ENCODE assay signal across 28 cellular contexts in the genomic region with DNA sequence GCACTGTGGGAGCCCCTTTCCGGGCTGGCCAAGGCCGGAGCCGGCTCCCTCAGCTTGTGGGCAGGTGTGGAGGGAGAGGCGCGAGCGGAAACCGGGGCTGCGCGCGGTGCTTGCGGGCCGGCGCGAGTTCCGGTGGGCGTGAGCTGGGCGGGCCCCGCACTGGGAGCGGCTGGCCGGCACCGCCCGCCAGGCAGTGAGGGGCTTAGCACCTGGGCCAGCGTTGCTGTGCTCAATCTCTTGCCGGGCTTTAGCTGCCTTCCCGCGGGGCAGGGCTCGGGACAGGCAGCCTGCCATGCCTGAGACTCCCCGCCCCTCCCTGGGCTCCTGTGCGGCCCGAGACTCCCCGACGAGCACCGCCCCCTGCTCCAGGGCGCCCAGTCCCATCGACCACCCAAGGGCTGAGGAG.
DNase-seq lines count a peak whose midpoint lies in the region; ATAC-seq, FAIRE-seq and TF ChIP-seq lines count a peak whose summit lies in the region.
"Had no signal": no experiment of that assay in that cellular context is flagged by ENCODE, and none has a peak within 500 bp of the region (broad histone marks: within the 10 kb centered on the region; RNA-seq: fewer than 3 reads in every experiment).

No MANE protein-coding gene starts in this region.

- no peaks in the 10 kb centered on the region for H3K9me3 Mint-ChIP-seq in endothelial cell (ENCODE audit: unreplicated experiment)
- H3K9me3 Mint-ChIP-seq in activated CD8-positive, alpha-beta memory T cell treated with anti-CD3 and anti-CD28 coated beads, Interleukin-2, amount 10 ng/mL, durations not matched to agents 7 days and 5 days (ENCODE audit: low read depth) = peaks cover 9% of the 10 kb centered on the region
- H3K9me3 Mint-ChIP-seq: mesothelial cell of epicardium had no signal

- no peaks in the 10 kb centered on the region for H3K27me3 Mint-ChIP-seq in endothelial cell (ENCODE audit: unreplicated experiment)
- H3K27me3 Mint-ChIP-seq in activated CD8-positive, alpha-beta memory T cell treated with anti-CD3 and anti-CD28 coated beads, Interleukin-2, amount 10 ng/mL, durations not matched to agents 7 days and 5 days = no peaks in the 10 kb centered on the region
- H3K27me3 Mint-ChIP-seq: activated CD4-positive, alpha-beta T cell treated with anti-CD3 and anti-CD28 coated beads for 36 hours; activated naive CD8-positive, alpha-beta T cell treated with anti-CD3 and anti-CD28 coated beads, Interleukin-2, amount 10 ng/mL, durations not matched to agents 7 days and 5 days; CD4-positive, alpha-beta memory T cell; naive thymus-derived CD4-positive, alpha-beta T cell; T-helper 17 cell had no signal

- H3K4me1 Mint-ChIP-seq in endothelial cell (ENCODE audit: unreplicated experiment) = no peaks in the 10 kb centered on the region
- H3K4me1 Mint-ChIP-seq in activated CD8-positive, alpha-beta memory T cell treated with anti-CD3 and anti-CD28 coated beads, Interleukin-2, amount 10 ng/mL, durations not matched to agents 7 days and 5 days = no peaks in the 10 kb centered on the region
- H3K4me1 Mint-ChIP-seq: activated CD4-positive, alpha-beta T cell treated with anti-CD3 and anti-CD28 coated beads for 36 hours; activated naive CD8-positive, alpha-beta T cell treated with anti-CD3 and anti-CD28 coated beads, Interleukin-2, amount 10 ng/mL, durations not matched to agents 7 days and 5 days; CD4-positive, alpha-beta memory T cell; mesothelial cell of epicardium; naive thymus-derived CD4-positive, alpha-beta T cell; T-helper 17 cell had no signal

- H3K4me3 ChIP-seq in right cardiac atrium (ENCODE audit: low read length) (no peak overlapping the region), heart right ventricle (no peak overlapping the region), mucosa of descending colon (no peak overlapping the region), gastrocnemius medialis (no peak overlapping the region)
- H3K4me3 ChIP-seq: A549, ascending aorta, left lung, transverse colon had no signal

- H3K4me1 ChIP-seq in right cardiac atrium (ENCODE audit: control insufficient read depth, insufficient read depth, low read length) (no peaks in the 10 kb centered on the region), heart right ventricle (no peaks in the 10 kb centered on the region), mucosa of descending colon (ENCODE audit: low read depth) (no peaks in the 10 kb centered on the region), gastrocnemius medialis (no peaks in the 10 kb centered on the region)
- H3K4me1 ChIP-seq: A549, ascending aorta, left lung, transverse colon had no signal

- intact Hi-C loops in right cardiac atrium (cut with DNase I) = no loop called here
- intact Hi-C loops in heart right ventricle (cut with DNase I) = no loop called here
- intact Hi-C loops in mucosa of descending colon (cut with DNase I, micrococcal nuclease) = no loop called here
- intact Hi-C loops in gastrocnemius medialis (cut with DNase I; ENCODE audit: low total_unique reads) = no loop called here

- in situ Hi-C loops in gastrocnemius medialis (cut with MboI; ENCODE audit: low sequenced_read_pairs in 4 of 4) = no loop called here

- no peak for FAIRE-seq in urothelium cell line (lab: Jason Lieb, UNC)
- FAIRE-seq: A549, endothelial cell of umbilical vein, G401.6, GM19239 had no signal

- H3K9me3 ChIP-seq in right cardiac atrium (ENCODE audit: control insufficient read depth, low read length) (no peaks in the 10 kb centered on the region), heart right ventricle (peaks cover 0 to 18% (median 0%) of the 10 kb centered on the region in 11 donors), mucosa of descending colon (peaks cover 25% of the 10 kb centered on the region), gastrocnemius medialis (no peaks in the 10 kb centered on the region)
- H3K9me3 ChIP-seq: A549, ascending aorta, transverse colon had no signal

- TF ChIP-seq POLR2A in gastrocnemius medialis (IDR thresholded peaks at IDR 0.05) = no peak

- H3K4me3 Mint-ChIP-seq in endothelial cell (ENCODE audit: unreplicated experiment) = peak overlapping the region; percentile 89
- H3K4me3 Mint-ChIP-seq in activated CD8-positive, alpha-beta memory T cell treated with anti-CD3 and anti-CD28 coated beads, Interleukin-2, amount 10 ng/mL, durations not matched to agents 7 days and 5 days = no peak overlapping the region
- H3K4me3 Mint-ChIP-seq: activated CD4-positive, alpha-beta T cell treated with anti-CD3 and anti-CD28 coated beads for 36 hours; activated naive CD8-positive, alpha-beta T cell treated with anti-CD3 and anti-CD28 coated beads, Interleukin-2, amount 10 ng/mL, durations not matched to agents 7 days and 5 days; CD4-positive, alpha-beta memory T cell; mesothelial cell of epicardium; naive thymus-derived CD4-positive, alpha-beta T cell; T-helper 17 cell had no signal

- 93% methylated on average over 35 of the region's 35 CpGs for WGBS in right cardiac atrium
- WGBS in heart right ventricle, 2 donors = 93 to 96% methylated on average over 29 to 35 of the region's 35 CpGs

- no peaks in the 10 kb centered on the region for H3K36me3 Mint-ChIP-seq in endothelial cell (ENCODE audit: low read depth, unreplicated experiment)
- H3K36me3 Mint-ChIP-seq in activated CD8-positive, alpha-beta memory T cell treated with anti-CD3 and anti-CD28 coated beads, Interleukin-2, amount 10 ng/mL, durations not matched to agents 7 days and 5 days = no peaks in the 10 kb centered on the region
- H3K36me3 Mint-ChIP-seq: activated naive CD8-positive, alpha-beta T cell treated with anti-CD3 and anti-CD28 coated beads, Interleukin-2, amount 10 ng/mL, durations not matched to agents 7 days and 5 days; mesothelial cell of epicardium had no signal

- H3K27me3 ChIP-seq in right cardiac atrium (ENCODE audit: control insufficient read depth, insufficient read depth) = no peaks in the 10 kb centered on the region
- H3K27me3 ChIP-seq in heart right ventricle = no peaks in the 10 kb centered on the region
- H3K27me3 ChIP-seq in gastrocnemius medialis = no peaks in the 10 kb centered on the region
- H3K27me3 ChIP-seq: ascending aorta, left lung, transverse colon had no signal

- DNase-seq in right cardiac atrium = peak in 2 of 3 donors; percentile 28 to 50
- no peak for DNase-seq in heart right ventricle
- DNase-seq in endothelial cell (ENCODE audit: low spot score) = peak; percentile 62
- peak in 2 of 3 donors; percentile 12 to 42 for DNase-seq in mucosa of descending colon
- peak; percentile 32 for DNase-seq in urothelium cell line (ENCODE audit: low spot score)
- no peak for DNase-seq in activated CD8-positive, alpha-beta memory T cell treated with anti-CD3 and anti-CD28 coated beads, Interleukin-2, amount 10 ng/mL, durations not matched to agents 7 days and 5 days
- no peak for DNase-seq in gastrocnemius medialis
- no peak for DNase-seq in medulla oblongata (ENCODE audit: extremely low spot score)
- DNase-seq: activated CD4-positive, alpha-beta T cell treated with anti-CD3 and anti-CD28 coated beads for 36 hours; activated effector memory CD4-positive, alpha-beta T cell treated with Interleukin-2 at 50 U/mL for 16 hours; activated naive CD8-positive, alpha-beta T cell treated with anti-CD3 and anti-CD28 coated beads, Interleukin-2, amount 10 ng/mL, durations not matched to agents 7 days and 5 days; AML-193; CD4-positive, alpha-beta memory T cell; dermis blood vessel endothelial cell; HCEC 1CT; KBM-7; naive thymus-derived CD4-positive, alpha-beta T cell; NCI-H1417 treated with DMSO at 0.1 percent for 48 hours; T-helper 17 cell; transverse colon had no signal

- H3K27ac Mint-ChIP-seq in endothelial cell (ENCODE audit: unreplicated experiment) = no peak overlapping the region
- no peak overlapping the region for H3K27ac Mint-ChIP-seq in activated CD8-positive, alpha-beta memory T cell treated with anti-CD3 and anti-CD28 coated beads, Interleukin-2, amount 10 ng/mL, durations not matched to agents 7 days and 5 days
- H3K27ac Mint-ChIP-seq: activated CD4-positive, alpha-beta T cell treated with anti-CD3 and anti-CD28 coated beads for 36 hours; activated naive CD8-positive, alpha-beta T cell treated with anti-CD3 and anti-CD28 coated beads, Interleukin-2, amount 10 ng/mL, durations not matched to agents 7 days and 5 days; CD4-positive, alpha-beta memory T cell; mesothelial cell of epicardium; naive thymus-derived CD4-positive, alpha-beta T cell; T-helper 17 cell had no signal

- no peaks in the 10 kb centered on the region for H3K36me3 ChIP-seq in heart right ventricle
- no peaks in the 10 kb centered on the region for H3K36me3 ChIP-seq in mucosa of descending colon (ENCODE audit: low read depth)
- H3K36me3 ChIP-seq in gastrocnemius medialis = no peaks in the 10 kb centered on the region
- H3K36me3 ChIP-seq: ascending aorta, left lung, transverse colon had no signal

- CTCF ChIA-PET in activated CD8-positive, alpha-beta memory T cell treated with anti-CD3 and anti-CD28 coated beads, Interleukin-2, amount 10 ng/mL, durations not matched to agents 7 days and 5 days (lab: Charles Lee) = no interaction called here

- no peak overlapping the region for H3K27ac ChIP-seq in right cardiac atrium (ENCODE audit: low read length)
- H3K27ac ChIP-seq in heart right ventricle = no peak overlapping the region
- H3K27ac ChIP-seq in gastrocnemius medialis = no peak overlapping the region
- H3K27ac ChIP-seq: A549, ascending aorta, left lung, transverse colon had no signal

- ATAC-seq in right cardiac atrium = no peak
- no peak for ATAC-seq in heart right ventricle
- ATAC-seq in mucosa of descending colon = no peak
- no peak for ATAC-seq in activated CD8-positive, alpha-beta memory T cell treated with anti-CD3 and anti-CD28 coated beads, Interleukin-2, amount 10 ng/mL, durations not matched to agents 7 days and 5 days
- no peak for ATAC-seq in gastrocnemius medialis
- ATAC-seq: A549; activated CD4-positive, alpha-beta T cell treated with anti-CD3 and anti-CD28 coated beads for 36 hours; left lung; naive thymus-derived CD4-positive, alpha-beta T cell; SK-N-SH treated with all-trans-retinoic acid at 6 μM for 48 hours; T-helper 17 cell had no signal

- no peak for TF ChIP-seq CTCF in heart right ventricle (IDR thresholded peaks at IDR 0.05)
- no peak for TF ChIP-seq CTCF in endothelial cell (IDR thresholded peaks at IDR 0.05; ENCODE audit: unreplicated experiment)
- TF ChIP-seq CTCF in mucosa of descending colon (IDR thresholded peaks at IDR 0.05) = no peak
- TF ChIP-seq CTCF in gastrocnemius medialis (IDR thresholded peaks at IDR 0.05 in 4 of 5, conservative IDR thresholded peaks at IDR 0.05 in 1 of 5) = no peak

Comparison
In these comparisons a context has a peak if more than half of its experiments do, and no peak if none do; other contexts are left out.
1. DNase-seq: peak in right cardiac atrium (2 of 3), endothelial cell (single experiment), mucosa of descending colon (2 of 3) and urothelium cell line (single experiment); none in heart right ventricle (0 of 2), activated CD8-positive, alpha-beta memory T cell treated with anti-CD3 and anti-CD28 coated beads, Interleukin-2, amount 10 ng/mL, durations not matched to agents 7 days and 5 days (single experiment), gastrocnemius medialis (0 of 2) and medulla oblongata (single experiment).